In genomic region chr16:70441406-70441990, GRCh38 we compare ENCODE assay signal across 15 cellular contexts.
"Had no signal": no experiment of that assay in that cellular context is flagged by ENCODE, and none has a peak within 500 bp of the region (broad histone marks: within the 10 kb centered on the region; RNA-seq: fewer than 3 reads in every experiment).

No MANE protein-coding gene starts in this region.

- ATAC-seq: activated CD4-positive, CD25-positive, alpha-beta regulatory T cell treated with anti-CD3 and anti-CD28 coated beads, Interleukin-2, amount 50 U/mL, for 24 hours had no signal

- DNase-seq: activated CD4-positive, alpha-beta T cell treated with anti-CD3 and anti-CD28 coated beads, Interleukin-2, amount 50 U/mL, for 4 hours; activated effector memory CD4-positive, alpha-beta T cell treated with anti-CD3 and anti-CD28 coated beads, Interleukin-2, amount 50 U/mL, for 16 hours; activated T-cell treated with anti-CD3 and anti-CD28 coated beads, Interleukin-2, amount 50 U/mL, for 1 hour; dorsolateral prefrontal cortex; hippocampal formation; kidney; left ventricle myocardium inferior; ovary; sigmoid colon; stimulated activated CD4-positive, alpha-beta T cell treated with anti-CD3 and anti-CD28 coated beads, Interleukin-1b, Interleukin-23, amount 100 ng/mL, for 48 hours; stomach; SW 1271; testis had no signal

- H3K27me3 ChIP-seq: dorsolateral prefrontal cortex, ovary, sigmoid colon, SJSA1, stomach, testis had no signal

- H3K9me3 ChIP-seq: left ventricle myocardium inferior, ovary, sigmoid colon, SJSA1, stomach, testis had no signal

- H3K4me3 ChIP-seq: dorsolateral prefrontal cortex, left ventricle myocardium inferior, ovary, sigmoid colon, SJSA1, stomach, testis had no signal

- H3K27ac ChIP-seq: dorsolateral prefrontal cortex, left ventricle myocardium inferior, ovary, sigmoid colon, SJSA1, stomach, testis had no signal

- H3K36me3 ChIP-seq: left ventricle myocardium inferior, ovary, sigmoid colon, SJSA1, stomach had no signal
